ENCODE assay signal across 19 cellular contexts in the genomic region with DNA sequence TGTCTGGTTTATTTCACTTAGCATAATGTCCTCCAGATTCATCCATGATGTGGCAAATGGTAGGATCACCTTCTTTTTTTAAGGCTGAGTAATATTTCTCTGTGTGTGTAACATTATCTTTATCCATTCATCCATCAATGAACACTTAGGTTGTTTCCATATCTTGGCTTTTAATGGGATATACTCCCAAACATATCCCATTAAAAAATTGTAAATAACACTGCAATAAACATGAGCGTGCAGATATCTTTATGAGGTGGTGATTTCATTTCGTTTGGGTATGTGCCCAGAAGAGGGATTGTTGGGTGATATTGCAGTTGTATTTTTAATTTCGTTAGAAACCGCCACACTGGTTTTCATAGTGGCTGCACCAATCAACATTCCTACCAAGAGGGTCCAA. TPM values are rescaled to one million over a fixed set of nuclear protein-coding genes. Genes with fewer than 3 reads are reported as not detected.
A peak's percentile ranks its signal among the peaks of the same experiment; 100 is the strongest.
DNase-seq lines count a peak whose midpoint lies in the region; ATAC-seq, FAIRE-seq and TF ChIP-seq lines count a peak whose summit lies in the region.
"Had no signal": no experiment of that assay in that cellular context is flagged by ENCODE, and none has a peak within 500 bp of the region (broad histone marks: within the 10 kb centered on the region; RNA-seq: fewer than 3 reads in every experiment).

No MANE protein-coding gene starts in this region.

- FAIRE-seq in D721Med (lab: Jason Lieb, UNC) (peak; percentile 21), HepG2 (lab: Jason Lieb, UNC) (no peak)
- FAIRE-seq: G401.6 had no signal

- WGBS in HepG2 (ENCODE audit: low lambda C conversion rate), result 52% methylated on average over 4 of the region's 4 CpGs

- POLR2A ChIA-PET in HEK293 (lab: Yijun Ruan, JAX) (no interaction called here), Panc1 (lab: Charles Lee) (no interaction called here), HepG2 (lab: Yijun Ruan, JAX) (no interaction called here), A673 (lab: Charles Lee; ENCODE audit: low non-redundant PET) (no interaction called here)

- no peaks in the 10 kb centered on the region for H3K36me3 ChIP-seq in HEK293 (ENCODE audit: control insufficient read depth in 2 of 2, insufficient read depth in 1 of 2, low read length in 2 of 2)
- no peaks in the 10 kb centered on the region for H3K36me3 ChIP-seq in Panc1 (ENCODE audit: control insufficient read depth, insufficient read depth, low read length)
- no peaks in the 10 kb centered on the region for H3K36me3 ChIP-seq in HepG2 (replicated peaks in 1 of 2; ENCODE audit: control insufficient read depth in 1 of 2, insufficient read depth in 2 of 2, low read length in 2 of 2)
- no peaks in the 10 kb centered on the region for H3K36me3 ChIP-seq in A673 (ENCODE audit: insufficient read depth, low read length, poor library complexity, severe bottlenecking)

- intact Hi-C loops in Panc1 (cut with micrococcal nuclease; ENCODE audit: unreplicated experiment) (no loop called here), left colon (cut with DNase I, micrococcal nuclease) (no loop called here), HepG2 (cut with micrococcal nuclease; ENCODE audit: unreplicated experiment) (no loop called here), A673 (cut with micrococcal nuclease; ENCODE audit: unreplicated experiment) (no loop called here)

- H4K20me1 ChIP-seq in HepG2 (ENCODE audit: insufficient read depth, low read length), result no peaks in the 10 kb centered on the region

- no peak for DNase-seq in D721Med (ENCODE audit: insufficient read length, low spot score)
- DNase-seq in Panc1 (ENCODE audit: low read depth, low spot score), result no peak
- no peak for DNase-seq in left colon
- DNase-seq in AML-193 (lab: John Stamatoyannopoulos, UW), result no peak
- no peak for DNase-seq in HepG2 (ENCODE audit: low spot score)
- DNase-seq in A673 (ENCODE audit: low spot score), result no peak
- no peak for DNase-seq in activated naive CD4-positive, alpha-beta T cell (lab: John Stamatoyannopoulos, UW)
- DNase-seq: ACHN; C1 segment of cervical spinal cord; CD4-positive, CD25-positive, alpha-beta regulatory T cell; CD8-positive, alpha-beta memory T cell; DMS53; DMS79 treated with DMSO at 0.1 percent for 48 hours; GOT3; H7; HCEC 1CT had no signal

- H3K79me2 ChIP-seq in HepG2 (ENCODE audit: insufficient read depth, low read length), result no peaks in the 10 kb centered on the region

- no peak overlapping the region for H3K4me3 ChIP-seq in HEK293 (ENCODE audit: low read depth, low read length)
- no peak overlapping the region for H3K4me3 ChIP-seq in Panc1 (ENCODE audit: low read depth in 2 of 2, low read length in 2 of 2)
- H3K4me3 ChIP-seq in HepG2 (replicated peaks in 1 of 3; ENCODE audit: insufficient read depth in 1 of 3, low read depth in 2 of 3, low read length in 3 of 3), result no peak overlapping the region
- H3K4me3 ChIP-seq in A673 (ENCODE audit: low read depth, low read length, poor library complexity, severe bottlenecking), result no peak overlapping the region

- peak; percentile 42; the same call in 1 of the 2 replicates for ATAC-seq in Panc1
- peak; percentile 62 for ATAC-seq in left colon
- ATAC-seq in HepG2, result no peak

- no peak for TF ChIP-seq RAD21 in HepG2 (CRISPR knock-in tag; IDR thresholded peaks at IDR 0.05)

- in situ Hi-C loops in Panc1 (cut with HindIII; ENCODE audit: low pct_unique_long_range_greater_than_20kb, low sequenced_read_pairs), result no loop called here
- in situ Hi-C loops in HepG2 (cut with HindIII; ENCODE audit: extremely low pct_ligation_motif_present, low pct_unique_long_range_greater_than_20kb), result no loop called here

- H3K4me2 ChIP-seq in HepG2 (ENCODE audit: low read depth, low read length), result no peak overlapping the region

- no peak overlapping the region for H3K27ac ChIP-seq in HEK293 (ENCODE audit: extremely low read depth, low read depth, low read length)
- no peak overlapping the region for H3K27ac ChIP-seq in Panc1 (ENCODE audit: low read length)
- H3K27ac ChIP-seq in HepG2 (ENCODE audit: extremely low read length, insufficient read depth, low read length), result no peak overlapping the region
- no peak overlapping the region for H3K27ac ChIP-seq in A673 (ENCODE audit: low read depth, low read length, poor library complexity, severe bottlenecking)
- H3K27ac ChIP-seq: 22Rv1 had no signal

- H3K27me3 ChIP-seq in Panc1 (ENCODE audit: control insufficient read depth, insufficient read depth, low read length), result no peaks in the 10 kb centered on the region
- H3K27me3 ChIP-seq in HepG2 (ENCODE audit: control insufficient read depth in 1 of 2, insufficient read depth in 2 of 2, low read length in 2 of 2), result peaks cover 0 to 7% of the 10 kb centered on the region in 2 experiments; a peak in 1 of 5 replicates
- H3K27me3 ChIP-seq in A673 (replicated peaks; ENCODE audit: insufficient read depth, low read depth, low read length, poor library complexity), result no peaks in the 10 kb centered on the region

- TF ChIP-seq EP300 in HepG2 (IDR thresholded peaks at IDR 0.05; ENCODE audit: low read depth in 2 of 2, low read length in 2 of 2), result no peak
- TF ChIP-seq EP300 in HepG2 (CRISPR knock-in tag; IDR thresholded peaks at IDR 0.05; ENCODE audit: borderline replicate concordance), result no peak

- H3K4me1 ChIP-seq in HEK293 (ENCODE audit: control insufficient read depth, insufficient read depth, low read length) (no peaks in the 10 kb centered on the region), Panc1 (ENCODE audit: control insufficient read depth, insufficient read depth, low read length) (no peaks in the 10 kb centered on the region), HepG2 (ENCODE audit: insufficient read depth, low read length) (no peaks in the 10 kb centered on the region), A673 (ENCODE audit: insufficient read depth, low read length, poor library complexity, severe bottlenecking) (no peaks in the 10 kb centered on the region)

- BruUV-seq in Panc1 (replicated peaks; lab: Mats Ljungman, UMichigan) (no TSS peak), HepG2 (replicated peaks; lab: Mats Ljungman, UMichigan) (no TSS peak), A673 (replicated peaks; lab: Mats Ljungman, UMichigan) (no TSS peak)

- no peak for TF ChIP-seq POLR2A in HepG2 (IDR thresholded peaks at IDR 0.05; ENCODE audit: insufficient read depth in 1 of 2, low read depth in 2 of 2, low read length in 2 of 2)

- H3K9ac ChIP-seq in HepG2 (ENCODE audit: insufficient read depth, low read depth, low read length), result no peak overlapping the region

- CTCF ChIA-PET in HEK293 (lab: Yijun Ruan, JAX) (no interaction called here), Panc1 (lab: Charles Lee) (no interaction called here), HepG2 (lab: Yijun Ruan, JAX; ENCODE audit: low intra/inter-chr PET ratio, low total read pairs) (no interaction called here), A673 (lab: Charles Lee) (no interaction called here)

- H2AFZ ChIP-seq in HepG2 (ENCODE audit: low read length), result no peak overlapping the region

- H3K9me3 ChIP-seq in HEK293 (ENCODE audit: control insufficient read depth, insufficient read depth, low read depth, low read length), result no peaks in the 10 kb centered on the region
- no peaks in the 10 kb centered on the region for H3K9me3 ChIP-seq in Panc1 (ENCODE audit: control insufficient read depth, insufficient read depth, low read depth, low read length)
- no peaks in the 10 kb centered on the region for H3K9me3 ChIP-seq in HepG2 (ENCODE audit: low read length)
- peaks cover 5% of the 10 kb centered on the region for H3K9me3 ChIP-seq in A673 (ENCODE audit: low read depth, low read length, poor library complexity, severe bottlenecking)

- no peak for TF ChIP-seq CTCF in D721Med (IDR thresholded peaks at IDR 0.05; ENCODE audit: insufficient read depth, missing control alignments)
- no peak for TF ChIP-seq CTCF in HEK293 (tag by site-specific recombination; IDR thresholded peaks at IDR 0.05)
- TF ChIP-seq CTCF in Panc1 (IDR thresholded peaks at IDR 0.05), result no peak
- TF ChIP-seq CTCF in HepG2 (CRISPR knock-in tag; IDR thresholded peaks at IDR 0.05), result no peak
- TF ChIP-seq CTCF in A673 (conservative IDR thresholded peaks at IDR 0.05; ENCODE audit: low read depth, low read length), result no peak

RNA-seq across cellular contexts. Expression of gene UGCG, which starts 36.2 kb away (rescaled TPM):
- total RNA-seq in Panc1 (2021; ENCODE audit: unreplicated experiment), result 46.0 TPM
- polyA plus RNA-seq in Panc1 (2012; ENCODE audit: insufficient read length), result 21.3 TPM
- 10 to 100 TPM; 32.3 to 49.2 TPM for total RNA-seq in left colon
- total RNA-seq in HepG2 (2016; rRNA removed; fragmentation: Illumina TruSeq; extraction: Trizol), result 9.7 and 13.9 TPM in 2 replicates
- 1.7 and 3.0 TPM in 2 replicates for total RNA-seq in HepG2 (2016; cell fraction: cytosol; rRNA removed; fragmentation: Illumina TruSeq; extraction: Trizol; ENCODE audit: low read depth)
- total RNA-seq in HepG2 (2016; cell fraction: insoluble cytoplasmic fraction; rRNA removed; fragmentation: Illumina TruSeq; extraction: Trizol), result 9.4 and 13.3 TPM in 2 replicates
- 5.6 and 7.5 TPM in 2 replicates for total RNA-seq in HepG2 (2016; cell fraction: membrane; rRNA removed; fragmentation: Illumina TruSeq; extraction: Trizol)
- 17.0 and 18.2 TPM in 2 replicates for total RNA-seq in HepG2 (2016; cell fraction: nucleus; rRNA removed; fragmentation: Illumina TruSeq; extraction: Trizol)
- 8.1 and 10.5 TPM in 2 replicates for polyA plus RNA-seq in HepG2 (2011; rRNA removed)
- 3.9 and 7.2 TPM in 2 replicates for polyA plus RNA-seq in HepG2 (2011; cell fraction: cytosol; rRNA removed)
- polyA plus RNA-seq in HepG2 (2011; cell fraction: nucleus; rRNA removed), result 3.6 and 4.0 TPM in 2 replicates
- 7.5 and 8.2 TPM in 2 replicates for polyA plus RNA-seq in HepG2 (2012)
- polyA plus RNA-seq in HepG2 (2016; cell fraction: cytosol; fragmentation: Illumina TruSeq; extraction: Trizol; ENCODE audit: low read depth), result 0.66 and 0.74 TPM in 2 replicates
- polyA plus RNA-seq in HepG2 (2016; cell fraction: insoluble cytoplasmic fraction; fragmentation: Illumina TruSeq; extraction: Trizol; ENCODE audit: low read depth), result 6.2 and 6.3 TPM in 2 replicates
- 1.9 and 2.5 TPM in 2 replicates for polyA plus RNA-seq in HepG2 (2016; cell fraction: membrane; fragmentation: Illumina TruSeq; extraction: Trizol; ENCODE audit: low read depth)
- polyA plus RNA-seq in HepG2 (2016; cell fraction: nucleus; fragmentation: Illumina TruSeq; extraction: Trizol; ENCODE audit: insufficient read depth, low read depth), result 15.4 and 15.5 TPM in 2 replicates
- polyA minus RNA-seq in HepG2 (2011; rRNA and poly(A)+ RNA removed; ENCODE audit: low replicate concordance), result 6.6 and 14.5 TPM in 2 replicates
- 14.6 and 14.9 TPM in 2 replicates for polyA minus RNA-seq in HepG2 (2011; cell fraction: cytosol; rRNA and poly(A)+ RNA removed)
- polyA minus RNA-seq in HepG2 (2011; cell fraction: nucleus; rRNA and poly(A)+ RNA removed), result 15.7 and 19.0 TPM in 2 replicates
- total RNA-seq in A673 (2021), result 16.7 and 23.1 TPM in 2 replicates
